13 cellular contexts compared by ENCODE assay signal in genomic region chr3:194715022-194715800, GRCh38. TPM values are rescaled to one million over a fixed set of nuclear protein-coding genes. Genes with fewer than 3 reads are reported as not detected.
A peak's percentile ranks its signal among the peaks of the same experiment; 100 is the strongest.
DNase-seq lines count a peak whose midpoint lies in the region; ATAC-seq, FAIRE-seq and TF ChIP-seq lines count a peak whose summit lies in the region.
"Had no signal": no experiment of that assay in that cellular context is flagged by ENCODE, and none has a peak within 500 bp of the region (broad histone marks: within the 10 kb centered on the region; RNA-seq: fewer than 3 reads in every experiment).

No MANE protein-coding gene starts in this region.

- ATAC-seq in pancreas (peak; percentile 38 to 74 (median 59)), GM18505 (IDR thresholded peaks at IDR 0.05; ENCODE audit: unreplicated experiment) (no peak)

- WGBS in pancreas, 2 donors: 51 to 61% methylated on average over 8 of the region's 8 CpGs

- no peaks in the 10 kb centered on the region for H4K20me1 ChIP-seq in PC-9 (ENCODE audit: insufficient read depth)

- H3K79me2 ChIP-seq in PC-9 (ENCODE audit: low read depth): no peaks in the 10 kb centered on the region

- H3K4me3 ChIP-seq in PC-9 (no peak overlapping the region; the same call in 1 of the 2 replicates), pancreas (no peak overlapping the region)
- H3K4me3 ChIP-seq: skin epidermis, testis had no signal

- no peaks in the 10 kb centered on the region for H3K9me2 ChIP-seq in PC-9 (ENCODE audit: insufficient read depth)

- BruUV-seq in PC-9 (replicated peaks; lab: Mats Ljungman, UMichigan): no TSS peak

- DNase-seq in HT1080 (ENCODE audit: low read depth) (peak; percentile 86), PC-9 (peak; percentile 82 to 99), dermis blood vessel endothelial cell (peak; percentile 85), pancreas (peak in 2 of 6 donors; percentile 11 to 37), RKO (ENCODE audit: low spot score) (no peak)
- DNase-seq in activated CD4-positive, CD25-positive, alpha-beta regulatory T cell (lab: John Stamatoyannopoulos, UW): no peak
- DNase-seq: activated CD4-positive, CD25-positive, alpha-beta regulatory T cell treated with anti-CD3 and anti-CD28 coated beads, Interleukin-2, amount 50 U/mL, for 72 hours; KG1; NCI-H1694; testis had no signal

- no peaks in the 10 kb centered on the region for H3K27me3 ChIP-seq in PC-9 (ENCODE audit: insufficient read depth, low read depth)
- no peaks in the 10 kb centered on the region for H3K27me3 ChIP-seq in pancreas
- H3K27me3 ChIP-seq: neutrophil, testis had no signal

- H3K4me1 ChIP-seq in PC-9 (replicated peaks; ENCODE audit: insufficient read depth): peaks cover 48% of the 10 kb centered on the region
- no peaks in the 10 kb centered on the region for H3K4me1 ChIP-seq in pancreas
- H3K4me1 ChIP-seq: testis had no signal

- no peak for TF ChIP-seq POLR2A in GM18505 (IDR thresholded peaks at IDR 0.05; ENCODE audit: borderline replicate concordance, extremely low read depth, insufficient read depth, insufficient read length)

- H3K9me3 ChIP-seq in PC-9 (ENCODE audit: insufficient read depth, low read depth) (no peaks in the 10 kb centered on the region), pancreas (no peaks in the 10 kb centered on the region)
- H3K9me3 ChIP-seq: neutrophil, testis had no signal

- H3K27ac ChIP-seq in PC-9 (peak overlapping the region; percentile 97), pancreas (no peak overlapping the region)
- H3K27ac ChIP-seq: neutrophil, testis had no signal

- POLR2A ChIA-PET in PC-9 (lab: Charles Lee; ENCODE audit: unreplicated experiment): interaction anchor here (0.6 to 1.1 kb wide), 10 partner anchors 24 to 537 kb away, joined by 3 to 9 read pairs (median 4); no protein-coding TSS in a partner anchor

- H2AFZ ChIP-seq in PC-9: no peak overlapping the region

- TF ChIP-seq CTCF in PC-9 (conservative IDR thresholded peaks at IDR 0.05): no peak
- no peak for TF ChIP-seq CTCF in pancreas (IDR thresholded peaks at IDR 0.05)

- CTCF ChIA-PET in PC-9 (lab: Charles Lee): interaction anchor here (0.6 to 1.5 kb wide), 7 partner anchors 24 to 372 kb away, joined by 3 to 6 read pairs (median 3); no protein-coding TSS in a partner anchor

- H3K4me2 ChIP-seq in PC-9: peak overlapping the region; percentile 55

- FAIRE-seq in pancreas (lab: Jason Lieb, UNC): no peak

- no peaks in the 10 kb centered on the region for H3K36me3 ChIP-seq in PC-9 (ENCODE audit: low read depth)
- H3K36me3 ChIP-seq in pancreas: no peaks in the 10 kb centered on the region
- H3K36me3 ChIP-seq: neutrophil had no signal

- peaks cover 49% of the 10 kb centered on the region for H3F3A ChIP-seq in PC-9 (ENCODE audit: insufficient read depth, low read depth)

- intact Hi-C loops in PC-9 (cut with micrococcal nuclease; ENCODE audit: unreplicated experiment): loop anchor here (1.0 kb wide), 6 partner anchors 26 to 403 kb away; partner anchors contain the start of gene FAM43A
- intact Hi-C loops in pancreas (cut with DNase I): no loop called here

RNA-seq across cellular contexts. Expression of gene FAM43A, which starts 29.5 kb away (rescaled TPM):
- total RNA-seq in HT1080 (2014; rRNA removed; shearing (Covaris generic)): 6.1 and 6.6 TPM in 2 replicates
- polyA plus RNA-seq in HT1080 (2015; cell fraction: cytosol; rRNA removed): 8.2 and 10.7 TPM in 2 replicates
- 8.5 and 10.0 TPM in 2 replicates for polyA plus RNA-seq in HT1080 (2015; cell fraction: nucleus; rRNA removed)
- total RNA-seq in PC-9 (2021): 8.8 and 12.8 TPM in 2 replicates
- 313 and 423 TPM in 2 replicates for total RNA-seq in dermis blood vessel endothelial cell
- total RNA-seq in pancreas: 1 to 10 TPM; 1.2 to 2.8 (median 1.5) TPM
- polyA plus RNA-seq in pancreas: 1 to 10 TPM; 1.9 to 2.0 TPM

RNA-seq across cellular contexts. Expression of gene LSG1, which starts 43.2 kb away (rescaled TPM):
- total RNA-seq in HT1080 (2014; rRNA removed; shearing (Covaris generic)): 103 and 108 TPM in 2 replicates
- 39.6 and 46.3 TPM in 2 replicates for polyA plus RNA-seq in HT1080 (2015; cell fraction: cytosol; rRNA removed)
- 105 and 135 TPM in 2 replicates for polyA plus RNA-seq in HT1080 (2015; cell fraction: nucleus; rRNA removed)
- 59.2 and 71.8 TPM in 2 replicates for total RNA-seq in PC-9 (2021)
- total RNA-seq in dermis blood vessel endothelial cell: 58.5 and 72.8 TPM in 2 replicates
- 10 to 100 TPM; 11.3 to 14.6 (median 13.8) TPM for total RNA-seq in pancreas
- polyA plus RNA-seq in pancreas: 10 to 100 TPM; 11.5 to 47.1 TPM

Comparison
In these comparisons a context has a peak if more than half of its experiments do, and no peak if none do; other contexts are left out.
1. DNase-seq: peak in HT1080 (single experiment), PC-9 (2 of 2) and dermis blood vessel endothelial cell (single experiment); none in RKO (single experiment) and activated CD4-positive, CD25-positive, alpha-beta regulatory T cell (0 of 4).
2. RNA of gene FAM43A, which starts 29.5 kb away (total RNA-seq): 313 to 423 TPM in dermis blood vessel endothelial cell; 8.8 to 12.8 TPM in PC-9, 6.1 to 6.6 TPM in HT1080 and 1.2 to 2.8 TPM in pancreas; every median in the first group is over 10 times any median in the second.